18 cellular contexts compared by ENCODE assay signal in the genomic region with DNA sequence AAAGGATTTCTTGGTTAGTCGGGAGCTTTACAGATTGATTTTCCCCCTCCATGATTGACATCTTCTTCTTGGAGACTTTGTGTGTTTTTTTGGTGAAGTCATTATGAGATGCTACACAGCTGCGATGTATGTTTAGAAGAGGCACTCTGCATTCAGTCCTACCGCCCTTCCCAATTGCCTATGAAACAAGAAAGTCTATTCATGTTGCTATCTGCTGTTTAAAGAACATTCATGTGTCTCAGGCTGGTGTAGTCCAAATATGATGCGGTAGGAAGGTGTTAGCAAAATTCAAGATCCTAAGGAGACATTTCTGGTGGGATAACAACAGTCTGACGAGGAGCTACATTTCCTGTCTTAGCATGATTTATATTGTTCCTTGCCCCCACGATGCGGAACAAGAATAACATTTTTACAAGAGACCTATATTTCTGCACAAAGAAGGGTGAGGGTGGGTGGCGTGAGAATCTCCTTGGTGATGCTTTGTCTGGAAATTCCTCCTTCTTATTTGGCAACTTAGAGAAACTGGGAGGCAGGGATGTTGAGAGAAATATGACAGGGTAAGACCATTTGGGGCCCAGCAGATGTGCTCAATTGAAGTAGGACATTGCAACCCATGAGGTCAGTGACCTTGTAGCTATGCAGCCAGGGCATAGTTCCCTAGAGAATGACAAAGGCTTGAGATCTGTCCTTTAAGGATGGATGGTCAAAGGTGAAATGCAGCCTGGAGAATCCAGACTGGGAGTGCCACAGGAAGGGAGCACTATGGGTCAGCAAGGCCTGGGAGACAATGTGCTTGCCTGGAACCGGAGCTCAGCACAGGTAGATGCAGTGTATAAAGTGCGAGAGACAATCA.
DNase-seq lines count a peak whose midpoint lies in the region; TF ChIP-seq lines count a peak whose summit lies in the region.
"Had no signal": no experiment of that assay in that cellular context is flagged by ENCODE, and none has a peak within 500 bp of the region (broad histone marks: within the 10 kb centered on the region; RNA-seq: fewer than 3 reads in every experiment).

No MANE protein-coding gene starts in this region.

- in situ Hi-C loops in GM13977 (cut with MboI; ENCODE audit: low pct_unique_long_range_greater_than_20kb, low sequenced_read_pairs, unreplicated experiment) = no loop called here

- DNase-seq in caudate nucleus (lab: John Stamatoyannopoulos, UW) (peak in 9 of 61 donors; percentile 9 to 63 (median 27)), globus pallidus (ENCODE audit: low spot score) (peak; percentile 51), superior temporal gyrus (ENCODE audit: extremely low spot score) (peak; percentile 72), dedifferentiated amniotic fluid mesenchymal stem cell (ENCODE audit: extremely low spot score) (no peak), GM13977 (ENCODE audit: low spot score) (no peak), NCI-H2196 (lab: John Stamatoyannopoulos, UW; ENCODE audit: unreplicated experiment) (no peak)
- DNase-seq: activated CD4-positive, CD25-positive, alpha-beta regulatory T cell treated with anti-CD3 and anti-CD28 coated beads, Interleukin-2, amount 50 U/mL, for 72 hours; activated CD8-positive, alpha-beta T cell treated with anti-CD3 and anti-CD28 coated beads, Interleukin-2, amount 10 ng/mL, durations not matched to agents 7 days and 5 days; activated effector memory CD4-positive, alpha-beta T cell treated with anti-CD3 and anti-CD28 coated beads, Interleukin-2, amount 50 U/mL, for 16 hours; activated naive CD8-positive, alpha-beta T cell treated with anti-CD3 and anti-CD28 coated beads, Interleukin-2, amount 50 U/mL, for 24 hours; activated T-cell treated with anti-CD3 and anti-CD28 coated beads for 4 hours; MV-4-11; ovary; stimulated activated CD4-positive, alpha-beta T cell treated with anti-CD3 and anti-CD28 coated beads, Interleukin-2, amount 100 ng/mL, for 48 hours; T-helper 1 cell had no signal

- peaks cover 46% of the 10 kb centered on the region for H3K4me1 ChIP-seq in muscle layer of colon (ENCODE audit: insufficient read depth, low read length)
- H3K4me1 ChIP-seq: HAP-1 had no signal

- no peak overlapping the region for H3K9ac ChIP-seq in muscle layer of colon (ENCODE audit: low read length)

- no peaks in the 10 kb centered on the region for H3K9me3 ChIP-seq in muscle layer of colon (ENCODE audit: low read length)
- H3K9me3 ChIP-seq: HAP-1, ovary had no signal

- no peaks in the 10 kb centered on the region for H3K36me3 ChIP-seq in muscle layer of colon (ENCODE audit: insufficient read depth, low read length)
- H3K36me3 ChIP-seq: HAP-1, ovary had no signal

- H3K27me3 ChIP-seq in muscle layer of colon (ENCODE audit: control insufficient read depth in 1 of 2, insufficient read depth in 2 of 2, low read length in 2 of 2) = no peaks in the 10 kb centered on the region
- H3K27me3 ChIP-seq: ovary had no signal

- H3K27ac ChIP-seq in caudate nucleus (ENCODE audit: low read depth, low read length) (peak overlapping the region; percentile 63), muscle layer of colon (ENCODE audit: low read depth, low read length) (peak overlapping the region; percentile 38)
- H3K27ac ChIP-seq: ovary, RWPE1 had no signal

- no peak overlapping the region for H3K4me3 ChIP-seq in muscle layer of colon (ENCODE audit: low read depth in 1 of 2, low read length in 2 of 2)
- H3K4me3 ChIP-seq: HAP-1, ovary had no signal

- no peak for TF ChIP-seq CTCF in GM13977 (IDR thresholded peaks at IDR 0.05; ENCODE audit: extremely low read depth, insufficient read depth, missing control alignments)

Comparison
In these comparisons a context has a peak if more than half of its experiments do, and no peak if none do; other contexts are left out.
1. DNase-seq: peak in globus pallidus (single experiment) and superior temporal gyrus (single experiment); none in dedifferentiated amniotic fluid mesenchymal stem cell (single experiment), GM13977 (single experiment) and NCI-H2196 (single experiment).